In the genomic region with DNA sequence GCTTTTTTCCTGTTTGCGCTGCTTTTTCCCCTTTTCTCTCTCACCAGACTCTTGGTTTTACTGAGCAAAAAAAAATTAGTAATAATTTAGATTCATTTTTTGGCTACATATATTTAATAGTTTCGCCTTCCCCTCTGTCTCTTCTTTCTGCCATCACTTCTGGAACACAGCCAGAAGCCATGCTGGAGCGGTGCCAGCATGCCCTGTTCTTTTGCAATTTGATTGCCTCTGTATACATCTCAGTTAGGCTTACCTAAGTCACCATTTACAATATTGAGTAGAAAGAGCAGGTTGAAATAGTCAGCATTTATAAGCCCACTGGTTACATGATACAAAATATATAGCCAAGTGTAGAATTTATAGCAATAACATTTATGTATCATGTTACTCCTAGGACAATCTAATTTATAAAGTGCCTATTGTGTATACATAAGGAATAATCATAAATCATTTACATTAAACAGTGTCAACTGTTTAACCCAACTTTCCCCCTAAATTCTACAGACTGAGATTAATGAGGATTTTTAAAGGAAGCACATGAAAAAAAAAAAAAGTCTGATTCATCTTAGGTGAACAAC, we compare ENCODE assay signal across 20 cellular contexts.
DNase-seq lines count a peak whose midpoint lies in the region; ATAC-seq and TF ChIP-seq lines count a peak whose summit lies in the region.
"Had no signal": no experiment of that assay in that cellular context is flagged by ENCODE, and none has a peak within 500 bp of the region (broad histone marks: within the 10 kb centered on the region; RNA-seq: fewer than 3 reads in every experiment).

No MANE protein-coding gene starts in this region.

- H3K4me1 Mint-ChIP-seq in endothelial cell (ENCODE audit: unreplicated experiment): peaks cover 7% of the 10 kb centered on the region
- H3K4me1 Mint-ChIP-seq: activated naive CD8-positive, alpha-beta T cell treated with anti-CD3 and anti-CD28 coated beads, Interleukin-2, amount 50 U/mL, for 24 hours; stimulated activated effector memory CD8-positive, alpha-beta T cell treated with anti-CD3 and anti-CD28 coated beads, Interleukin-12 subunit alpha, Interleukin-12 subunit beta, amount 100 ng/mL, for 72 hours had no signal

- H3K36me3 ChIP-seq in OCI-LY3 (replicated peaks; ENCODE audit: low read depth, low read length): peaks cover 50% of the 10 kb centered on the region
- H3K36me3 ChIP-seq: esophagus muscularis mucosa, transverse colon had no signal

- no peak for ATAC-seq in HG03159 (IDR thresholded peaks at IDR 0.05; ENCODE audit: unreplicated experiment)
- ATAC-seq: activated naive CD8-positive, alpha-beta T cell treated with anti-CD3 and anti-CD28 coated beads, Interleukin-2, amount 50 U/mL, for 24 hours; stimulated activated effector memory CD8-positive, alpha-beta T cell treated with anti-CD3 and anti-CD28 coated beads, Interleukin-12 subunit alpha, Interleukin-12 subunit beta, amount 100 ng/mL, for 72 hours had no signal

- no peak overlapping the region for H3K4me3 Mint-ChIP-seq in endothelial cell (ENCODE audit: unreplicated experiment)
- H3K4me3 Mint-ChIP-seq: activated naive CD8-positive, alpha-beta T cell treated with anti-CD3 and anti-CD28 coated beads, Interleukin-2, amount 50 U/mL, for 24 hours; CD14-positive monocyte; naive B cell; stimulated activated effector memory CD8-positive, alpha-beta T cell treated with anti-CD3 and anti-CD28 coated beads, Interleukin-12 subunit alpha, Interleukin-12 subunit beta, amount 100 ng/mL, for 72 hours had no signal

- peaks cover 81% of the 10 kb centered on the region for H3K4me1 ChIP-seq in OCI-LY3 (ENCODE audit: low read length)
- H3K4me1 ChIP-seq: esophagus muscularis mucosa had no signal

- DNase-seq in DMS 273 (lab: John Stamatoyannopoulos, UW; ENCODE audit: unreplicated experiment) (peak; percentile 19), DMS 273 treated with DMSO at 0.1 percent for 48 hours (lab: John Stamatoyannopoulos, UW) (no peak), NCI-H2107 treated with DMSO at 0.1 percent for 48 hours (lab: John Stamatoyannopoulos, UW; ENCODE audit: unreplicated experiment) (peak; percentile 51), endothelial cell (ENCODE audit: low spot score) (no peak), pons (ENCODE audit: low spot score) (no peak)
- DNase-seq: activated naive CD8-positive, alpha-beta T cell treated with anti-CD3 and anti-CD28 coated beads, Interleukin-2, amount 50 U/mL, for 24 hours; dorsolateral prefrontal cortex; EL; naive B cell; T-helper 1 cell; transverse colon had no signal

- TF ChIP-seq CTCF in OCI-LY3 (IDR thresholded peaks at IDR 0.05; ENCODE audit: low read depth, low read length): no peak
- no peak for TF ChIP-seq CTCF in endothelial cell (IDR thresholded peaks at IDR 0.05; ENCODE audit: unreplicated experiment)

- H3K4me2 ChIP-seq in OCI-LY3 (ENCODE audit: low read length): peak overlapping the region; percentile 80

- H4K20me1 ChIP-seq in OCI-LY3 (ENCODE audit: insufficient read depth, low read length): peaks cover 20% of the 10 kb centered on the region; the same call in 1 of the 2 replicates

- no peak for TF ChIP-seq RAD21 in Ishikawa (IDR thresholded peaks at IDR 0.05; ENCODE audit: low read depth)

- H3K79me2 ChIP-seq in OCI-LY3 (ENCODE audit: low read length): peaks cover 92% of the 10 kb centered on the region

- H3K36me3 Mint-ChIP-seq in endothelial cell (ENCODE audit: low read depth, unreplicated experiment): no peaks in the 10 kb centered on the region
- H3K36me3 Mint-ChIP-seq: CD14-positive monocyte; naive B cell; stimulated activated effector memory CD8-positive, alpha-beta T cell treated with anti-CD3 and anti-CD28 coated beads, Interleukin-12 subunit alpha, Interleukin-12 subunit beta, amount 100 ng/mL, for 72 hours had no signal

- H2AFZ ChIP-seq in OCI-LY3 (ENCODE audit: low read depth, low read length): no peak overlapping the region

- no peaks in the 10 kb centered on the region for H3K27me3 Mint-ChIP-seq in endothelial cell (ENCODE audit: unreplicated experiment)
- H3K27me3 Mint-ChIP-seq: activated naive CD8-positive, alpha-beta T cell treated with anti-CD3 and anti-CD28 coated beads, Interleukin-2, amount 50 U/mL, for 24 hours; naive B cell had no signal

- no peaks in the 10 kb centered on the region for H3K9me3 Mint-ChIP-seq in endothelial cell (ENCODE audit: unreplicated experiment)
- H3K9me3 Mint-ChIP-seq: activated naive CD8-positive, alpha-beta T cell treated with anti-CD3 and anti-CD28 coated beads, Interleukin-2, amount 50 U/mL, for 24 hours; CD14-positive monocyte; naive B cell; stimulated activated effector memory CD8-positive, alpha-beta T cell treated with anti-CD3 and anti-CD28 coated beads, Interleukin-12 subunit alpha, Interleukin-12 subunit beta, amount 100 ng/mL, for 72 hours had no signal

- no peak overlapping the region for H3K27ac Mint-ChIP-seq in endothelial cell (ENCODE audit: unreplicated experiment)
- H3K27ac Mint-ChIP-seq: activated naive CD8-positive, alpha-beta T cell treated with anti-CD3 and anti-CD28 coated beads, Interleukin-2, amount 50 U/mL, for 24 hours; CD14-positive monocyte; stimulated activated effector memory CD8-positive, alpha-beta T cell treated with anti-CD3 and anti-CD28 coated beads, Interleukin-12 subunit alpha, Interleukin-12 subunit beta, amount 100 ng/mL, for 72 hours had no signal

- H3K4me3 ChIP-seq in OCI-LY3 (ENCODE audit: low read length): peak overlapping the region; percentile 24
- H3K4me3 ChIP-seq: esophagus muscularis mucosa, lung, transverse colon had no signal

- H3K9me3 ChIP-seq in OCI-LY3 (ENCODE audit: insufficient read depth, low read length): no peaks in the 10 kb centered on the region
- H3K9me3 ChIP-seq: esophagus muscularis mucosa, transverse colon had no signal

- H3K27me3 ChIP-seq in OCI-LY3 (ENCODE audit: low read depth, low read length): no peaks in the 10 kb centered on the region
- H3K27me3 ChIP-seq: dorsolateral prefrontal cortex, esophagus muscularis mucosa, transverse colon had no signal

- H3K9ac ChIP-seq in OCI-LY3 (ENCODE audit: low read length): peak overlapping the region; percentile 85

- TF ChIP-seq EP300 in Ishikawa (IDR thresholded peaks at IDR 0.05; ENCODE audit: borderline replicate concordance): no peak

- peak overlapping the region; percentile 92 for H3K27ac ChIP-seq in OCI-LY3 (ENCODE audit: low read length)
- H3K27ac ChIP-seq: 22Rv1, dorsolateral prefrontal cortex, esophagus muscularis mucosa, transverse colon, VCaP had no signal

TF ChIP-seq in Ishikawa, 13 proteins besides CTCF, POLR2A, EP300 and RAD21:
- TF ChIP-seq REST (IDR thresholded peaks at IDR 0.05; ENCODE audit: low read depth): no peak
- no peak for TF ChIP-seq TEAD4 (IDR thresholded peaks at IDR 0.05)
- TF ChIP-seq CREB1 (IDR thresholded peaks at IDR 0.05; ENCODE audit: low read depth): no peak
- peak; percentile 67 for TF ChIP-seq NFIC (IDR thresholded peaks at IDR 0.05)
- TF ChIP-seq ZBTB7A (IDR thresholded peaks at IDR 0.05; ENCODE audit: low read depth): no peak
TF ChIP-seq in Ishikawa: peak in this region for 1.

Comparison
In these comparisons a context has a peak if more than half of its experiments do, and no peak if none do; other contexts are left out.
1. DNase-seq: peak in DMS 273 (single experiment) and NCI-H2107 treated with DMSO at 0.1 percent for 48 hours (single experiment); none in DMS 273 treated with DMSO at 0.1 percent for 48 hours (single experiment), endothelial cell (single experiment) and pons (single experiment).